Comparison of ENCODE assay signal across 12 cellular contexts in the genomic region with DNA sequence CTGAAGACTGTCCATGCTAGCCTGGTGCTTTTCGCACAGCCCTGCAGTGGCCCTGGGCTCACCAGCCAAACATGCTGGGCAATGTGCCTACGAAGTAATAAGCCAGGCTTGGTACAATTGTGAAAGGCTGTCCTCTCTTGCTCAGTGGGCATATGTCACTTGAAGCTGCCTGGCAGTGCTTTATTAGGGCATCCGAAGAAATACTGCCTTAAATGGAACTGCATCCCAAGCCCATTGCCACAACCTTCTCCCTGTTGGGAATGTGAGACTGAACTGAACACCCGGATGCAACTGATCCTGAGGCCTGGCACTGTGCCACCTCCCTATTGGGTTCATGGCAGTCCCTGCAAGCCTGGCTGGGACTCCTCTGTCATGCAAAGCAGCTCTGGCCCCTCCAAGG. TPM values are rescaled to one million over a fixed set of nuclear protein-coding genes. Genes with fewer than 3 reads are reported as not detected.
DNase-seq lines count a peak whose midpoint lies in the region; ATAC-seq, FAIRE-seq and TF ChIP-seq lines count a peak whose summit lies in the region.
"Had no signal": no experiment of that assay in that cellular context is flagged by ENCODE, and none has a peak within 500 bp of the region (broad histone marks: within the 10 kb centered on the region; RNA-seq: fewer than 3 reads in every experiment).

No MANE protein-coding gene starts in this region.

- DNase-seq in CD8-positive, alpha-beta T cell = no peak
- DNase-seq in NCI-H1105 treated with DMSO at 0.1 percent for 48 hours (lab: John Stamatoyannopoulos, UW) = peak; percentile 10
- no peak for DNase-seq in omental fat pad (ENCODE audit: low spot score)
- no peak for DNase-seq in mesenteric fat pad (ENCODE audit: low spot score)
- no peak for DNase-seq in D721Med (ENCODE audit: insufficient read length, low spot score)
- DNase-seq in NCI-H146 treated with DMSO at 0.1 percent for 48 hours (lab: John Stamatoyannopoulos, UW; ENCODE audit: unreplicated experiment) = no peak
- no peak for DNase-seq in activated CD4-positive, CD25-positive, alpha-beta regulatory T cell (lab: John Stamatoyannopoulos, UW)
- DNase-seq: left ventricle myocardium inferior had no signal

- H3K4me1 ChIP-seq in CD8-positive, alpha-beta T cell (ENCODE audit: insufficient read depth, low read length) = peaks cover 9% of the 10 kb centered on the region
- H3K4me1 ChIP-seq: left ventricle myocardium inferior had no signal

- peak overlapping the region; percentile 3 for H3K27ac Mint-ChIP-seq in CD8-positive, alpha-beta T cell
- H3K27ac Mint-ChIP-seq in brain = peak overlapping the region in 4 of 5 experiments; percentile 22 to 75 (median 62)

- H3K27ac ChIP-seq in CD8-positive, alpha-beta T cell (ENCODE audit: low read depth, low read length) = no peak overlapping the region
- H3K27ac ChIP-seq: left ventricle myocardium inferior, SK-N-MC had no signal

- no peaks in the 10 kb centered on the region for H3K9me3 Mint-ChIP-seq in CD8-positive, alpha-beta T cell
- H3K9me3 Mint-ChIP-seq in brain = no peaks in the 10 kb centered on the region

- TF ChIP-seq CTCF in CD8-positive, alpha-beta T cell (IDR thresholded peaks at IDR 0.05) = no peak
- TF ChIP-seq CTCF in brain (conservative IDR thresholded peaks at IDR 0.05) = no peak
- TF ChIP-seq CTCF in omental fat pad (IDR thresholded peaks at IDR 0.05) = no peak
- TF ChIP-seq CTCF in D721Med (IDR thresholded peaks at IDR 0.05; ENCODE audit: insufficient read depth, missing control alignments) = no peak

- POLR2A ChIA-PET in CD8-positive, alpha-beta T cell (lab: Charles Lee) = interaction anchor here (1.3 kb wide), 1 partner anchor 145 kb away, joined by 3 read pairs; a partner anchor contains a TSS

- H3K9me3 ChIP-seq in CD8-positive, alpha-beta T cell (ENCODE audit: low read length) = no peaks in the 10 kb centered on the region
- H3K9me3 ChIP-seq: left ventricle myocardium inferior had no signal

- H3K27me3 ChIP-seq in CD8-positive, alpha-beta T cell (ENCODE audit: insufficient read depth, low read length) = no peaks in the 10 kb centered on the region

- intact Hi-C loops in CD8-positive, alpha-beta T cell (cut with DNase I, micrococcal nuclease) = loop anchor here in 1 of 2 experiments (5.0 kb wide), 2 partner anchors 313 to 418 kb away; no protein-coding TSS in a partner anchor

- no peaks in the 10 kb centered on the region for H3K27me3 Mint-ChIP-seq in CD8-positive, alpha-beta T cell (ENCODE audit: low read depth)
- H3K27me3 Mint-ChIP-seq in brain = no peaks in the 10 kb centered on the region

- H3K36me3 ChIP-seq in CD8-positive, alpha-beta T cell (ENCODE audit: insufficient read depth, low read length) = peaks cover 3% of the 10 kb centered on the region

- no peak for ATAC-seq in CD8-positive, alpha-beta T cell
- peak; percentile 5 for ATAC-seq in omental fat pad (ENCODE audit: low FRiP score)

- no peak overlapping the region for H3K4me3 ChIP-seq in CD8-positive, alpha-beta T cell (ENCODE audit: low read depth, low read length)
- H3K4me3 ChIP-seq: left ventricle myocardium inferior, SK-N-MC, skin epidermis had no signal

- peaks cover 4% of the 10 kb centered on the region for H3K4me1 Mint-ChIP-seq in CD8-positive, alpha-beta T cell (ENCODE audit: low read depth)
- H3K4me1 Mint-ChIP-seq in brain = peaks cover 14% of the 10 kb centered on the region

- CTCF ChIA-PET in CD8-positive, alpha-beta T cell (lab: Charles Lee) = interaction anchor here (0.5 to 1.6 kb wide), 2 partner anchors 12 to 25 kb away, joined by 3 to 5 read pairs; no protein-coding TSS in a partner anchor

- H3K36me3 Mint-ChIP-seq in CD8-positive, alpha-beta T cell = peaks cover 17% of the 10 kb centered on the region
- H3K36me3 Mint-ChIP-seq in brain = peaks cover 18% of the 10 kb centered on the region

- H3K4me3 Mint-ChIP-seq in CD8-positive, alpha-beta T cell = no peak overlapping the region
- no peak overlapping the region for H3K4me3 Mint-ChIP-seq in brain

- no peak for FAIRE-seq in D721Med (lab: Jason Lieb, UNC)
- FAIRE-seq: astrocyte had no signal

RNA-seq across cellular contexts. Expression of a gene that starts 15.9 kb away (rescaled TPM):
- 1 to 10 TPM; 2.4 to 3.6 TPM for total RNA-seq in CD8-positive, alpha-beta T cell
- 92.2 TPM for polyA plus RNA-seq in brain (ENCODE audit: insufficient read depth, low read depth, low replicate concordance)
- total RNA-seq in omental fat pad (100 to 1,000 TPM in 2 of 4 donors, 10 to 100 TPM in 2; 32.3 to 190 (median 99.5) TPM), mesenteric fat pad (124 TPM)

RNA-seq across cellular contexts. Expression of a gene that starts 24.3 kb away (rescaled TPM):
- total RNA-seq in CD8-positive, alpha-beta T cell = under 1 TPM; 0.33 to 0.44 TPM
- 1.8 TPM for polyA plus RNA-seq in brain (ENCODE audit: insufficient read depth, low read depth, low replicate concordance)
- not detected for total RNA-seq in omental fat pad
- not detected for total RNA-seq in mesenteric fat pad
- total RNA-seq: left ventricle myocardium inferior had no signal

RNA-seq across cellular contexts. Expression of a gene that starts 39.7 kb away (rescaled TPM):
- total RNA-seq in CD8-positive, alpha-beta T cell = 10 to 100 TPM; 10.8 to 12.1 TPM
- polyA plus RNA-seq in brain (ENCODE audit: insufficient read depth, low read depth, low replicate concordance) = 14.6 TPM
- total RNA-seq in omental fat pad (10 to 100 TPM; 42.2 to 83.8 (median 67.9) TPM), mesenteric fat pad (47.7 TPM)

RNA-seq across cellular contexts. Expression of a gene that starts 39.9 kb away (rescaled TPM):
- total RNA-seq in CD8-positive, alpha-beta T cell = 10 to 100 TPM; 19.0 to 19.6 TPM
- polyA plus RNA-seq in brain (ENCODE audit: insufficient read depth, low read depth, low replicate concordance) = 33.3 TPM
- total RNA-seq in omental fat pad = 100 to 1,000 TPM; 153 to 436 (median 303) TPM
- total RNA-seq in mesenteric fat pad = 554 TPM

Comparison
In these comparisons a context has a peak if more than half of its experiments do, and no peak if none do; other contexts are left out.
1. RNA of a gene that starts 15.9 kb away (total RNA-seq): 124 TPM in mesenteric fat pad (single experiment) and 32.3 to 190 TPM in omental fat pad; 2.4 to 3.6 TPM in CD8-positive, alpha-beta T cell; every median in the first group is over 4 times any median in the second.